Comparison of ENCODE assay signal across 9 cellular contexts in genomic region chr20:1119524-1119923, GRCh38. TPM values are rescaled to one million over a fixed set of nuclear protein-coding genes. Genes with fewer than 3 reads are reported as not detected.
DNase-seq lines count a peak whose midpoint lies in the region; TF ChIP-seq lines count a peak whose summit lies in the region.
"Had no signal": no experiment of that assay in that cellular context is flagged by ENCODE, and none has a peak within 500 bp of the region (broad histone marks: within the 10 kb centered on the region; RNA-seq: fewer than 3 reads in every experiment).

No MANE protein-coding gene starts in this region.

- peak overlapping the region; percentile 60 to 91 (median 75) for H3K27ac Mint-ChIP-seq in nephron

- no peaks in the 10 kb centered on the region for H3K9me3 ChIP-seq in Loucy (ENCODE audit: insufficient read depth, low read depth, low read length)
- no peaks in the 10 kb centered on the region for H3K9me3 ChIP-seq in ectodermal cell (ENCODE audit: control insufficient read depth, low read length)

- no peaks in the 10 kb centered on the region for H3K27me3 Mint-ChIP-seq in nephron (ENCODE audit: low read depth)

- 43 to 49% methylated on average over 3 of the region's 3 CpGs for WGBS in ectodermal cell, 2 experiments

- H3K36me3 Mint-ChIP-seq in nephron (ENCODE audit: low read depth) = peaks cover 14% of the 10 kb centered on the region

- peak overlapping the region; percentile 89 to 91 (median 91) for H3K4me3 Mint-ChIP-seq in nephron

- peak overlapping the region; percentile 99 for H3K4me2 ChIP-seq in Loucy (ENCODE audit: low read depth, low read length, poor library complexity, severe bottlenecking)

- H3K36me3 ChIP-seq in Loucy (ENCODE audit: insufficient read depth, low read length) (no peaks in the 10 kb centered on the region), ectodermal cell (ENCODE audit: control insufficient read depth, insufficient read depth, low read length) (no peaks in the 10 kb centered on the region)

- no peak overlapping the region for H3K27ac ChIP-seq in ectodermal cell (ENCODE audit: insufficient read depth, low read depth, low read length, poor library complexity, severe bottlenecking)

- H3K9me3 Mint-ChIP-seq in nephron = no peaks in the 10 kb centered on the region

- peaks cover 41% of the 10 kb centered on the region for H4K20me1 ChIP-seq in Loucy (ENCODE audit: insufficient read depth, low read length, poor library complexity, severe bottlenecking)

- H3K27me3 ChIP-seq in Loucy (ENCODE audit: insufficient read depth, low read length, poor library complexity, severe bottlenecking) (no peaks in the 10 kb centered on the region), ectodermal cell (ENCODE audit: control insufficient read depth, insufficient read depth, low read length, poor library complexity, severe bottlenecking) (no peaks in the 10 kb centered on the region)

- peaks cover 65% of the 10 kb centered on the region for H3K79me2 ChIP-seq in Loucy (ENCODE audit: insufficient read depth, low read length)

- H3K9me2 ChIP-seq in Loucy (replicated peaks; ENCODE audit: low read depth, low read length) = no peaks in the 10 kb centered on the region

- no peak overlapping the region for H2AFZ ChIP-seq in Loucy (ENCODE audit: low read length)

- H3F3A ChIP-seq in Loucy (ENCODE audit: low read depth) = no peaks in the 10 kb centered on the region

- peaks cover 62% of the 10 kb centered on the region for H3K4me1 Mint-ChIP-seq in nephron

- TF ChIP-seq CTCF in AG10803 (conservative IDR thresholded peaks at IDR 0.05; ENCODE audit: low read length) = no peak
- TF ChIP-seq CTCF in Loucy (conservative IDR thresholded peaks at IDR 0.05; ENCODE audit: low read length) = no peak
- TF ChIP-seq CTCF in nephron (IDR thresholded peaks at IDR 0.05; ENCODE audit: unreplicated experiment in 3 of 3) = no peak

- H3K9ac ChIP-seq in Loucy (ENCODE audit: low read depth, low read length, poor library complexity, severe bottlenecking) = peak overlapping the region; percentile 89

- H3K4me3 ChIP-seq in AG10803 (ENCODE audit: low read length) = peak overlapping the region; percentile 99
- H3K4me3 ChIP-seq in Loucy (ENCODE audit: low read length, poor library complexity, severe bottlenecking) = peak overlapping the region; percentile 85
- peak overlapping the region; percentile 95 for H3K4me3 ChIP-seq in ectodermal cell (ENCODE audit: insufficient read depth, low read depth, low read length)

- DNase-seq in AG10803 (ENCODE audit: low read depth) = no peak
- no peak for DNase-seq in NCI-H526 treated with DMSO at 0.1 percent for 48 hours (lab: John Stamatoyannopoulos, UW)
- no peak for DNase-seq in RKO (ENCODE audit: low spot score)
- no peak for DNase-seq in SIG-M5 (lab: John Stamatoyannopoulos, UW)
- DNase-seq in NOMO-1 (lab: John Stamatoyannopoulos, UW; ENCODE audit: unreplicated experiment in 2 of 2) = no peak
- DNase-seq: stimulated activated naive CD4-positive, alpha-beta T cell had no signal

- H3K4me1 ChIP-seq in Loucy (ENCODE audit: insufficient read depth, low read length, poor library complexity, severe bottlenecking) (peaks cover 56% of the 10 kb centered on the region), ectodermal cell (ENCODE audit: control insufficient read depth, insufficient read depth, low read length) (peaks cover 9% of the 10 kb centered on the region)

RNA-seq across cellular contexts. Expression of gene PSMF1, which starts 1.1 kb away (rescaled TPM):
- polyA plus RNA-seq in ectodermal cell (2013, experiment 1 of 4) = 63.5 TPM
- 59.0 TPM for polyA plus RNA-seq in ectodermal cell (2013, experiment 2 of 4)
- polyA plus RNA-seq in ectodermal cell (2013, experiment 3 of 4) = 35.9 TPM
- polyA plus RNA-seq in ectodermal cell (2013, experiment 4 of 4) = 42.0 TPM
